8 cellular contexts compared by ENCODE assay signal in the genomic region with DNA sequence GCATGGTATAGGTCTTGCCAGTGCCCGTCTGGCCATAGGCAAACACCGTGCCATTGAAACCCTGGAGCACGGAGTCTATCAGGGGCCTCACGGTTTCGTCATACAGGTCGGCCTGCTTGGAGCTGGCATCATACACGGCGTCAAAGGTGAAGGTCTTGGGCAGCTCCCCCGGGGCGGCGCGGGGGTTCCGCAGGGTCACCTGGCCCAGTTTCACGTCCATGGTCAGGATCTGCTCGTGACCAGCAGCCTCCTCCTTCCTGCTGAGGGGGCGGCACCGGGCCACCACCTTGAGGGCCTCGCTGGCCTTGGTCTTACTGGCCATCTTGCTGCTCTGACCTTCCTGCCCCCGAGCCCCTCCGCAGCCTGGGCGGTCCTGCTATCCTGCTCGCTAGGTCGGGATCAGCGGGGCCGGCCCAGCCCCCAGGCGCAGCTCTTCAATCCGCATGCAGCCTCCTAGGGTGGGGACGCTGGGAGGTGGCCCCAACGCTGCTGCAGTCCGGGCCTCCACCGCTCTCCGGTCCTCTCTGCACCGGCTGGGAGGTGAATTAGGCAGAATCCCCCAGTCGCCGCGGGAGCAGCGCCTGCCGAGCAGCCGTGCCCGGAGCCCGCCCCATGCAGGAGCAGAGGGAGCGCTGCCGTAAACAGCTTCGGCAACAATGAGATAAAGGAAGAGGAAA.
DNase-seq lines count a peak whose midpoint lies in the region; ATAC-seq lines count a peak whose summit lies in the region.

No MANE protein-coding gene starts in this region.

- peaks cover 11% of the 10 kb centered on the region; the same call in 1 of the 2 replicates for H3K4me1 ChIP-seq in iPS-20b (ENCODE audit: insufficient read depth, low read length)

- DNase-seq in stimulated activated CD4-positive, alpha-beta T cell treated with anti-CD3 and anti-CD28 coated beads, Interleukin-12 subunit alpha, Interleukin-12 subunit beta, amount 100 ng/mL, for 4 hours: peak; percentile 16
- DNase-seq in stimulated activated CD4-positive, alpha-beta T cell treated with anti-CD3 and anti-CD28 coated beads, Interleukin-2, amount 100 ng/mL, for 48 hours: no peak
- peak; percentile 16 for DNase-seq in amniotic epithelial cell (ENCODE audit: low read depth)
- DNase-seq in stimulated activated CD4-positive, alpha-beta T cell treated with anti-CD3 and anti-CD28 coated beads, Interleukin-15, amount 100 ng/mL, for 24 hours: peak; percentile 43
- DNase-seq in foreskin melanocyte: no peak
- no peak for DNase-seq in NCI-H2029 treated with DMSO at 0.1 percent for 48 hours (lab: John Stamatoyannopoulos, UW)

- peaks cover 18% of the 10 kb centered on the region for H3K36me3 ChIP-seq in iPS-20b (ENCODE audit: insufficient read depth, low read depth, low read length)

- no peaks in the 10 kb centered on the region for H3K9me3 ChIP-seq in iPS-20b (ENCODE audit: insufficient read depth, low read depth, low read length)

- no peaks in the 10 kb centered on the region for H3K27me3 ChIP-seq in iPS-20b (ENCODE audit: insufficient read depth, low read length)

- H3K9ac ChIP-seq in iPS-20b (ENCODE audit: low read depth, low read length): peak overlapping the region; percentile 81; the same call in 1 of the 2 replicates

- peak; percentile 24 for ATAC-seq in HG03460 (IDR thresholded peaks at IDR 0.05; ENCODE audit: unreplicated experiment)

- H3K27ac ChIP-seq in iPS-20b (ENCODE audit: low read length): no peak overlapping the region

- peak overlapping the region; percentile 79 for H3K4me3 ChIP-seq in iPS-20b (ENCODE audit: low read length)

Comparison
In these comparisons a context has a peak if more than half of its experiments do, and no peak if none do; other contexts are left out.
1. DNase-seq: peak in stimulated activated CD4-positive, alpha-beta T cell treated with anti-CD3 and anti-CD28 coated beads, Interleukin-12 subunit alpha, Interleukin-12 subunit beta, amount 100 ng/mL, for 4 hours (single experiment), amniotic epithelial cell (single experiment) and stimulated activated CD4-positive, alpha-beta T cell treated with anti-CD3 and anti-CD28 coated beads, Interleukin-15, amount 100 ng/mL, for 24 hours (single experiment); none in stimulated activated CD4-positive, alpha-beta T cell treated with anti-CD3 and anti-CD28 coated beads, Interleukin-2, amount 100 ng/mL, for 48 hours (0 of 2), foreskin melanocyte (single experiment) and NCI-H2029 treated with DMSO at 0.1 percent for 48 hours (single experiment).